In the genomic region with DNA sequence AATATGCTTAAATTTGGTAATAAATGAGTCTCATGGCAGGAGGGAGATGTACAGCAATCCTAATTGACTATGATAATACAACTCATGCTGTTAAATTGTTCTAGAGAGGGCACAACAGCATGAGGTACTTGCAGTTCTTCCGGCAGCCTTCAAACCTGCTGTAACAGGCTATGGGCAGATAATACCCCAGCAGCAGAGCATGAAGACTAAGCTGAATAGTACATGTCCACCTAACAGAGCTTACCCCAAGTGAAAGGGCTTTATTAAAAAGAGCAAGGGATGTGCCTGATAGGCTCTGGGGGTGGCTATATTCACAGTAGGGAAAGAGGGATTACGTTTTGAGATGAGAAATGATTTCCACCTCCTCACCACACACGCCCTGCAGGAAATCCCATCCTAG, we compare ENCODE assay signal across 18 cellular contexts. TPM values are rescaled to one million over a fixed set of nuclear protein-coding genes. Genes with fewer than 3 reads are reported as not detected.
"Had no signal": no experiment of that assay in that cellular context is flagged by ENCODE, and none has a peak within 500 bp of the region (broad histone marks: within the 10 kb centered on the region; RNA-seq: fewer than 3 reads in every experiment).

No MANE protein-coding gene starts in this region.

- H3K4me3 ChIP-seq: body of pancreas, lung, prostate gland, thyroid gland had no signal

- H3K9me3 Mint-ChIP-seq: activated naive CD8-positive, alpha-beta T cell treated with anti-CD3 and anti-CD28 coated beads, Interleukin-2, amount 10 ng/mL, durations not matched to agents 7 days and 5 days; activated T-cell treated with anti-CD3 and anti-CD28 coated beads, Interleukin-2, amount 50 U/mL, for 24 hours; activated T-helper 2 cell treated with anti-CD3 and anti-CD28 coated beads, Interferon-gamma antibody, Interleukin-2, Interleukin-4, amounts not matched to agents 10 μg/mL and 5 μg/mL and 100 μg/mL, durations not matched to agents 14 hours and 24 hours and 36 hours; mesothelial cell of epicardium had no signal

- H3K27ac Mint-ChIP-seq: activated CD8-positive, alpha-beta T cell treated with anti-CD3 and anti-CD28 coated beads, Interleukin-2, amount 10 ng/mL, durations not matched to agents 7 days and 5 days; activated naive CD8-positive, alpha-beta T cell treated with anti-CD3 and anti-CD28 coated beads, Interleukin-2, amount 10 ng/mL, durations not matched to agents 7 days and 5 days; activated T-cell treated with anti-CD3 and anti-CD28 coated beads, Interleukin-2, amount 50 U/mL, for 24 hours; activated T-helper 2 cell treated with anti-CD3 and anti-CD28 coated beads, Interferon-gamma antibody, Interleukin-2, Interleukin-4, amounts not matched to agents 10 μg/mL and 5 μg/mL and 100 μg/mL, durations not matched to agents 14 hours and 24 hours and 36 hours; mesothelial cell of epicardium had no signal

- H3K9me3 ChIP-seq: body of pancreas, prostate gland, thyroid gland had no signal

- H3K27me3 ChIP-seq: body of pancreas, thyroid gland had no signal

- H3K36me3 ChIP-seq: prostate gland, thyroid gland had no signal

- H3K36me3 Mint-ChIP-seq: activated naive CD8-positive, alpha-beta T cell treated with anti-CD3 and anti-CD28 coated beads, Interleukin-2, amount 10 ng/mL, durations not matched to agents 7 days and 5 days; mesothelial cell of epicardium had no signal

- H3K4me1 Mint-ChIP-seq: activated naive CD8-positive, alpha-beta T cell treated with anti-CD3 and anti-CD28 coated beads, Interleukin-2, amount 10 ng/mL, durations not matched to agents 7 days and 5 days had no signal

- H3K4me3 Mint-ChIP-seq: activated CD8-positive, alpha-beta T cell treated with anti-CD3 and anti-CD28 coated beads, Interleukin-2, amount 10 ng/mL, durations not matched to agents 7 days and 5 days; activated naive CD8-positive, alpha-beta T cell treated with anti-CD3 and anti-CD28 coated beads, Interleukin-2, amount 10 ng/mL, durations not matched to agents 7 days and 5 days; activated T-cell treated with anti-CD3 and anti-CD28 coated beads, Interleukin-2, amount 50 U/mL, for 24 hours; mesothelial cell of epicardium had no signal

- H3K27ac ChIP-seq: prostate gland, thyroid gland had no signal

- DNase-seq: activated CD4-positive, alpha-beta T cell treated with anti-CD3 and anti-CD28 coated beads for 48 hours; activated CD4-positive, CD25-positive, alpha-beta regulatory T cell; activated CD8-positive, alpha-beta T cell treated with anti-CD3 and anti-CD28 coated beads, Interleukin-2, amount 10 ng/mL, durations not matched to agents 7 days and 5 days; activated naive CD4-positive, alpha-beta T cell treated with Interleukin-2 at 50 U/mL for 16 hours; activated naive CD8-positive, alpha-beta T cell treated with anti-CD3 and anti-CD28 coated beads, Interleukin-2, amount 10 ng/mL, durations not matched to agents 7 days and 5 days; activated T-cell treated with anti-CD3 and anti-CD28 coated beads, Interleukin-2, amount 50 U/mL, for 24 hours; body of pancreas; head of caudate nucleus; kidney; right cardiac atrium; stimulated activated CD4-positive, alpha-beta T cell treated with anti-CD3 and anti-CD28 coated beads, Interleukin-2, amount 100 ng/mL, for 24 hours; stimulated activated naive CD4-positive, alpha-beta T cell treated with Interleukin-2 at 50 U/mL for 16 hours; thyroid gland had no signal

- ATAC-seq: activated CD8-positive, alpha-beta T cell treated with anti-CD3 and anti-CD28 coated beads, Interleukin-2, amount 10 ng/mL, durations not matched to agents 7 days and 5 days; body of pancreas; right cardiac atrium had no signal

RNA-seq across cellular contexts. Expression of gene MRO, which starts 28.9 kb away (rescaled TPM):
- total RNA-seq: activated CD8-positive, alpha-beta T cell treated with anti-CD3 and anti-CD28 coated beads, Interleukin-2, amount 10 ng/mL, durations not matched to agents 7 days and 5 days; activated naive CD8-positive, alpha-beta T cell treated with anti-CD3 and anti-CD28 coated beads, Interleukin-2, amount 10 ng/mL, durations not matched to agents 7 days and 5 days; activated T-helper 2 cell treated with anti-CD3 and anti-CD28 coated beads, Interferon-gamma antibody, Interleukin-2, Interleukin-4, amounts not matched to agents 10 μg/mL and 5 μg/mL and 100 μg/mL, durations not matched to agents 14 hours and 24 hours and 36 hours; epithelial cell of proximal tubule had no signal
